Comparison of ENCODE assay signal across 18 cellular contexts in genomic region chr5:10478436-10478835, GRCh38. TPM values are rescaled to one million over a fixed set of nuclear protein-coding genes. Genes with fewer than 3 reads are reported as not detected.
DNase-seq lines count a peak whose midpoint lies in the region; ATAC-seq, FAIRE-seq and TF ChIP-seq lines count a peak whose summit lies in the region.
"Had no signal": no experiment of that assay in that cellular context is flagged by ENCODE, and none has a peak within 500 bp of the region (broad histone marks: within the 10 kb centered on the region; RNA-seq: fewer than 3 reads in every experiment).

No MANE protein-coding gene starts in this region.

- TF ChIP-seq POLR2A in testis (IDR thresholded peaks at IDR 0.05): no peak

- H3K36me3 ChIP-seq in testis (ENCODE audit: low read depth, missing control alignments): no peaks in the 10 kb centered on the region
- H3K36me3 ChIP-seq: sigmoid colon, stomach, upper lobe of left lung had no signal

- TF ChIP-seq CTCF in fibroblast of villous mesenchyme (IDR thresholded peaks at IDR 0.05; ENCODE audit: insufficient read depth, low read depth, low read length) (no peak), testis (IDR thresholded peaks at IDR 0.05) (no peak)

- ATAC-seq in right cardiac atrium (no peak), Right ventricle myocardium inferior (no peak), HG03520 (IDR thresholded peaks at IDR 0.05; ENCODE audit: unreplicated experiment) (no peak), GM21786 (IDR thresholded peaks at IDR 0.05; ENCODE audit: unreplicated experiment) (no peak)
- ATAC-seq: natural killer cell treated with Interleukin-12 subunit alpha and Interleukin-12 subunit beta and Interleukin-15 and Interleukin-18, amount 100 ng/mL, for 72 hours had no signal

- DNase-seq in right cardiac atrium (peak in 2 of 3 donors; percentile 3 to 30), Right ventricle myocardium inferior (ENCODE audit: missing footprints) (no peak), RCC 7860 (ENCODE audit: low spot score) (peak; percentile 58), fibroblast of villous mesenchyme (ENCODE audit: low read depth) (peak; percentile 42), NCI-H2107 treated with DMSO at 0.1 percent for 48 hours (lab: John Stamatoyannopoulos, UW; ENCODE audit: unreplicated experiment) (no peak), testis (no peak)
- DNase-seq: NCI-H1417, NCI-H774, sigmoid colon, stomach, upper lobe of left lung had no signal

- H3K27me3 ChIP-seq in right cardiac atrium (ENCODE audit: control insufficient read depth, insufficient read depth) (no peaks in the 10 kb centered on the region), testis (no peaks in the 10 kb centered on the region)
- H3K27me3 ChIP-seq: foreskin keratinocyte, sigmoid colon, upper lobe of left lung had no signal

- 59% methylated on average over 5 of the region's 5 CpGs for WGBS in right cardiac atrium
- WGBS in testis, 2 donors: 56 to 74% methylated on average over 5 of the region's 5 CpGs

- peaks cover 9% of the 10 kb centered on the region for H3K9me3 ChIP-seq in right cardiac atrium (ENCODE audit: control insufficient read depth, low read length)
- H3K9me3 ChIP-seq in testis: no peaks in the 10 kb centered on the region

- no peak overlapping the region for H3K27ac ChIP-seq in right cardiac atrium (ENCODE audit: low read length)
- H3K27ac ChIP-seq in testis: no peak overlapping the region
- H3K27ac ChIP-seq: foreskin keratinocyte, parathyroid adenoma, sigmoid colon, stomach, upper lobe of left lung had no signal

- intact Hi-C loops in right cardiac atrium (cut with DNase I): no loop called here
- intact Hi-C loops in Right ventricle myocardium inferior (cut with DNase I): no loop called here
- intact Hi-C loops in testis (cut with DNase I; ENCODE audit: low total_unique reads): loop anchor here (10.0 kb wide), 1 partner anchor 384 kb away; no protein-coding TSS in a partner anchor

- FAIRE-seq in RCC 7860 (lab: Jason Lieb, UNC): no peak
- FAIRE-seq: bronchial epithelial cell had no signal

- H3K4me1 ChIP-seq in right cardiac atrium (ENCODE audit: control insufficient read depth, insufficient read depth, low read length): no peaks in the 10 kb centered on the region
- H3K4me1 ChIP-seq in testis: no peaks in the 10 kb centered on the region
- H3K4me1 ChIP-seq: parathyroid adenoma, sigmoid colon, upper lobe of left lung had no signal

- H3K4me3 ChIP-seq in right cardiac atrium (ENCODE audit: low read length) (no peak overlapping the region), fibroblast of villous mesenchyme (ENCODE audit: low read depth, low read length) (no peak overlapping the region), testis (no peak overlapping the region)
- H3K4me3 ChIP-seq: sigmoid colon, stomach, upper lobe of left lung had no signal

RNA-seq across cellular contexts. Expression of gene ROPN1L, which starts 36.8 kb away (rescaled TPM):
- total RNA-seq in right cardiac atrium (1 to 10 TPM in 2 of 4 donors, under 1 TPM in 2; 0.78 to 1.5 (median 1.1) TPM), Right ventricle myocardium inferior (not detected), fibroblast of villous mesenchyme (0.32 and 0.43 TPM in 2 replicates), testis (100 to 1,000 TPM; 199 to 333 TPM)
- polyA plus RNA-seq in right cardiac atrium (0.93 TPM), testis (ENCODE audit: insufficient read depth, low read depth, low replicate concordance) (538 TPM)
- total RNA-seq: bronchial epithelial cell, HT1080 had no signal

Comparison
In these comparisons a context has a peak if more than half of its experiments do, and no peak if none do; other contexts are left out.
1. DNase-seq: peak in right cardiac atrium (2 of 3), RCC 7860 (single experiment) and fibroblast of villous mesenchyme (single experiment); none in Right ventricle myocardium inferior (single experiment), NCI-H2107 treated with DMSO at 0.1 percent for 48 hours (single experiment) and testis (single experiment).
2. RNA of gene ROPN1L, which starts 36.8 kb away (total RNA-seq): 199 to 333 TPM in testis; 0.78 to 1.5 TPM in right cardiac atrium, 0.32 to 0.43 TPM in fibroblast of villous mesenchyme and not detected in Right ventricle myocardium inferior (single experiment); every median in the first group is over 10 times any median in the second.